Comparison of ENCODE assay signal across 23 cellular contexts in the genomic region with DNA sequence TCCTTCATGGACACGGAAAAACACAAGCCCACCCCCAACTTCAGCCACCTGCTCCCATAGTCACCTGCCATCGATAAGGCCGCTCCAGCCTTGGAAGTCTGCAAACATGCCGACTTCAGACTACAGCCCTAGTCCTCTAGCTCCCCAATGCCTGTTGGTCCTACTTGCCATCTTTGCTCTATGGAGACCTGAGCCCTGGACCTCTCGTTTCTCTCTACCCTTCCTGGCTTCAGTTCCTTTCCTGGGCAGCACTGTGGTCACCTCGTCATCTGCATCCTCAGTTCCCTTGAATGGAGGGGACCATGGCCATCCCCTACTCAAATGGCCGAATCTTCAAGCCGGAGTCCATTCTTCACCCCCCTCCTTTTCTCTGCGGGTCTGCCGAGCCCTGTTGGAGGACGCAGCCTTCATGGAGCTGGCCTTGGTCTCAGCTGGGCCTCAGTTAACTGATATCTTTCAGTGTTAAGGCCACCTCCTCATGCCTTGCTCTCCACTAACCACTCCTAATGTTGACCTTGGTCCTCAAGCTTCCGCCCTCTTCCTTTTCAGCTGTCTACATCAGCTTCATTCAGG. TPM values are rescaled to one million over a fixed set of nuclear protein-coding genes. Genes with fewer than 3 reads are reported as not detected.
"Had no signal": no experiment of that assay in that cellular context is flagged by ENCODE, and none has a peak within 500 bp of the region (broad histone marks: within the 10 kb centered on the region; RNA-seq: fewer than 3 reads in every experiment).

No MANE protein-coding gene starts in this region.

- H3K27ac ChIP-seq: hepatocyte, thoracic aorta, transverse colon had no signal

- H3K36me3 Mint-ChIP-seq: naive B cell; stimulated activated naive B cell treated with anti-CD40 and anti-IgM and Interleukin-4, amounts not matched to agents 10 μg/mL and 1 μg/mL and 100 μg/mL, for 72 hours had no signal

- H3K27ac Mint-ChIP-seq: naive B cell; nephron; stimulated activated naive B cell treated with anti-CD40 and anti-IgM and Interleukin-4, amounts not matched to agents 10 μg/mL and 1 μg/mL and 100 μg/mL, for 72 hours; stimulated activated naive CD8-positive, alpha-beta T cell treated with anti-CD3 and anti-CD28 coated beads, Interleukin-15, amount 100 ng/mL, for 72 hours had no signal

- H3K9me3 Mint-ChIP-seq: nephron had no signal

- H3K4me3 Mint-ChIP-seq: naive B cell; nephron; stimulated activated naive B cell treated with anti-CD40 and anti-IgM and Interleukin-4, amounts not matched to agents 10 μg/mL and 1 μg/mL and 100 μg/mL, for 72 hours; stimulated activated naive CD8-positive, alpha-beta T cell treated with anti-CD3 and anti-CD28 coated beads, Interleukin-15, amount 100 ng/mL, for 72 hours had no signal

- H3K4me1 Mint-ChIP-seq: nephron; stimulated activated naive B cell treated with anti-CD40 and anti-IgM and Interleukin-4, amounts not matched to agents 10 μg/mL and 1 μg/mL and 100 μg/mL, for 72 hours; stimulated activated naive CD8-positive, alpha-beta T cell treated with anti-CD3 and anti-CD28 coated beads, Interleukin-15, amount 100 ng/mL, for 72 hours had no signal

- H3K4me3 ChIP-seq: hepatocyte, thoracic aorta, transverse colon had no signal

- DNase-seq: dermis blood vessel endothelial cell; foreskin melanocyte; left cardiac atrium; left ventricle myocardium superior; mesendoderm; naive B cell; stimulated activated CD4-positive, alpha-beta T cell treated with anti-CD3 and anti-CD28 coated beads, Interleukin-2, amount 100 ng/mL, for 24 hours; stimulated activated CD4-positive, alpha-beta T cell treated with anti-CD3 and anti-CD28 coated beads, Interleukin-4, amount 100 ng/mL, for 4 hours; stimulated activated naive B cell treated with anti-CD40 and anti-IgM and Interleukin-4, amounts not matched to agents 10 μg/mL and 1 μg/mL and 100 μg/mL, for 72 hours; stimulated activated naive CD8-positive, alpha-beta T cell treated with anti-CD3 and anti-CD28 coated beads, Interleukin-15, amount 100 ng/mL, for 72 hours; transverse colon had no signal

RNA-seq across cellular contexts. Expression of a gene that starts 47.7 kb away (rescaled TPM):
- total RNA-seq: hepatocyte, kidney, left cardiac atrium, left ventricle myocardium superior, omental fat pad, sciatic nerve, skeletal muscle tissue, subcutaneous adipose tissue, thoracic aorta, transverse colon, urinary bladder had no signal

RNA-seq across cellular contexts. Expression of a gene that starts 48.4 kb away (rescaled TPM):
- total RNA-seq: dermis blood vessel endothelial cell, epithelial cell of proximal tubule, hepatocyte, kidney, lung microvascular endothelial cell, omental fat pad, pulmonary artery endothelial cell, sciatic nerve, subcutaneous adipose tissue, thoracic aorta, transverse colon, urinary bladder had no signal
